ENCODE assay signal across 18 cellular contexts in genomic region chr13:92804926-92805325, GRCh38.
DNase-seq lines count a peak whose midpoint lies in the region; ATAC-seq and TF ChIP-seq lines count a peak whose summit lies in the region.
"Had no signal": no experiment of that assay in that cellular context is flagged by ENCODE, and none has a peak within 500 bp of the region (broad histone marks: within the 10 kb centered on the region; RNA-seq: fewer than 3 reads in every experiment).

No MANE protein-coding gene starts in this region.

- in situ Hi-C loops in KBM-7 (cut with MboI; ENCODE audit: low pct_unique_long_range_greater_than_20kb, low sequenced_read_pairs) (no loop called here), brain microvascular endothelial cell (cut with HindIII; ENCODE audit: low pct_ligation_motif_present, low sequenced_read_pairs) (no loop called here)

- H3K4me3 ChIP-seq in AG10803 (ENCODE audit: low read length) (no peak overlapping the region), brain microvascular endothelial cell (ENCODE audit: low read depth, low read length) (no peak overlapping the region)
- H3K4me3 ChIP-seq: GM12878 had no signal

- H3K36me3 ChIP-seq in brain microvascular endothelial cell (replicated peaks) = no peaks in the 10 kb centered on the region

- no peaks in the 10 kb centered on the region for H3K27me3 ChIP-seq in brain microvascular endothelial cell (replicated peaks)

- DNase-seq in AG10803 (ENCODE audit: low read depth) (peak; percentile 15), KBM-7 (peak; percentile 1), fibroblast of peridontal ligament (ENCODE audit: extremely low read depth) (peak; percentile 33), brain microvascular endothelial cell (no peak), NCI-H2107 treated with DMSO at 0.1 percent for 48 hours (lab: John Stamatoyannopoulos, UW; ENCODE audit: unreplicated experiment) (no peak)
- DNase-seq in activated naive CD4-positive, alpha-beta T cell treated with anti-CD3 and anti-CD28 coated beads, Interleukin-2, amount 50 U/mL, for 16 hours = no peak
- DNase-seq: DMS53, NCI-H1694, NCI-H2081, NCI-H2171 treated with DMSO at 0.1 percent for 48 hours, NCI-H446, NCI-H526 treated with DMSO at 0.1 percent for 48 hours, OCI-M1, Right ventricle myocardium superior had no signal

- ATAC-seq in SK-N-SH treated with all-trans-retinoic acid at 6 μM for 48 hours (no peak), HG02938 (IDR thresholded peaks at IDR 0.05; ENCODE audit: unreplicated experiment) (no peak)
- ATAC-seq: GM12878 had no signal

- no peak overlapping the region for H3K27ac ChIP-seq in brain microvascular endothelial cell
- H3K27ac ChIP-seq: KMS-11 had no signal

- TF ChIP-seq CTCF in AG10803 (conservative IDR thresholded peaks at IDR 0.05; ENCODE audit: low read length) = no peak
- TF ChIP-seq CTCF in brain microvascular endothelial cell (IDR thresholded peaks at IDR 0.05; ENCODE audit: low read depth, low read length, missing control alignments) = no peak

TF ChIP-seq in SK-N-SH treated with all-trans-retinoic acid at 6 μM for 48 hours, 23 proteins besides CTCF, POLR2A, EP300 and RAD21:
- TF ChIP-seq POU6F1 (CRISPR knock-in tag; IDR thresholded peaks at IDR 0.05; ENCODE audit: borderline replicate concordance, low read depth) = no peak
- no peak for TF ChIP-seq BACH2 (CRISPR knock-in tag; IDR thresholded peaks at IDR 0.05; ENCODE audit: borderline replicate concordance)
- TF ChIP-seq ISL1 (CRISPR knock-in tag; IDR thresholded peaks at IDR 0.05) = peak; percentile 34; the same call in 1 of the 2 replicates
TF ChIP-seq in SK-N-SH treated with all-trans-retinoic acid at 6 μM for 48 hours: peak in this region for 1.

Comparison
In these comparisons a context has a peak if more than half of its experiments do, and no peak if none do; other contexts are left out.
1. DNase-seq: peak in AG10803 (single experiment), KBM-7 (single experiment) and fibroblast of peridontal ligament (single experiment); none in brain microvascular endothelial cell (single experiment), activated naive CD4-positive, alpha-beta T cell treated with anti-CD3 and anti-CD28 coated beads, Interleukin-2, amount 50 U/mL, for 16 hours (single experiment) and NCI-H2107 treated with DMSO at 0.1 percent for 48 hours (single experiment).